ENCODE assay signal across 12 cellular contexts in genomic region chr20:45944965-45945677, GRCh38. TPM values are rescaled to one million over a fixed set of nuclear protein-coding genes. Genes with fewer than 3 reads are reported as not detected.
DNase-seq lines count a peak whose midpoint lies in the region; ATAC-seq, FAIRE-seq and TF ChIP-seq lines count a peak whose summit lies in the region.
"Had no signal": no experiment of that assay in that cellular context is flagged by ENCODE, and none has a peak within 500 bp of the region (broad histone marks: within the 10 kb centered on the region; RNA-seq: fewer than 3 reads in every experiment).

No MANE protein-coding gene starts in this region.

- FAIRE-seq in bronchial epithelial cell (lab: Jason Lieb, UNC) (no peak), HTR-8/SVneo (lab: Jason Lieb, UNC) (no peak)

- H3K9me3 ChIP-seq in psoas muscle, result no peaks in the 10 kb centered on the region
- H3K9me3 ChIP-seq: esophagus muscularis mucosa, MG63, uterus had no signal

- H3K4me1 ChIP-seq in psoas muscle, result peaks cover 27% of the 10 kb centered on the region
- H3K4me1 ChIP-seq: uterus had no signal

- no peak for ATAC-seq in psoas muscle
- no peak for ATAC-seq in HG02588 (IDR thresholded peaks at IDR 0.05; ENCODE audit: unreplicated experiment)

- H3K27me3 ChIP-seq in bronchial epithelial cell (ENCODE audit: control insufficient read depth, insufficient read depth, low read length) (no peaks in the 10 kb centered on the region), psoas muscle (ENCODE audit: insufficient read depth in 3 of 3, low read length in 2 of 3) (no peaks in the 10 kb centered on the region)
- H3K27me3 ChIP-seq: esophagus muscularis mucosa, MG63, uterus had no signal

- WGBS in psoas muscle, 3 donors, result 84 to 89% (median 84%) methylated on average over 19 of the region's 19 CpGs

- H3K36me3 ChIP-seq in bronchial epithelial cell (ENCODE audit: control insufficient read depth, insufficient read depth, low read length), result peaks cover 44% of the 10 kb centered on the region
- H3K36me3 ChIP-seq in psoas muscle (ENCODE audit: insufficient read depth in 1 of 2, low read depth in 1 of 2), result peaks cover 13 to 100% of the 10 kb centered on the region in 2 donors
- H3K36me3 ChIP-seq: uterus had no signal

- CTCF ChIA-PET in RWPE1 (lab: Yijun Ruan, JAX), result interaction anchor here (0.6 to 2.1 kb wide), 9 partner anchors 8 to 389 kb away, joined by 3 to 9 read pairs (median 3); partner anchors contain the start of gene MMP9

- no peak for DNase-seq in RWPE1 (ENCODE audit: low spot score)
- DNase-seq in bronchial epithelial cell (ENCODE audit: low read depth), result no peak
- DNase-seq in psoas muscle, result no peak
- no peak for DNase-seq in HTR-8/SVneo (ENCODE audit: insufficient read length, low spot score)
- DNase-seq: activated CD8-positive, alpha-beta memory T cell treated with anti-CD3 and anti-CD28 coated beads for 24 hours; aorta; DMS53; NCI-H2171; uterus had no signal

- H3K27ac ChIP-seq in RWPE1 (peak overlapping the region; percentile 86), psoas muscle (peak overlapping the region; percentile 77)

- intact Hi-C loops in psoas muscle (cut with DNase I), result loop anchor here in 1 of 2 donors (5.0 kb wide), 1 partner anchor 123 kb away; no protein-coding TSS in a partner anchor

- POLR2A ChIA-PET in RWPE1 (lab: Yijun Ruan, JAX; ENCODE audit: low non-redundant PET), result interaction anchor here (2.3 to 5.6 kb wide), 2 partner anchors 11 kb away, joined by 17 to 35 read pairs; partner anchors contain the start of gene PCIF1

- TF ChIP-seq CTCF in RWPE1 (conservative IDR thresholded peaks at IDR 0.05; ENCODE audit: low read depth) (no peak), bronchial epithelial cell (IDR thresholded peaks at IDR 0.05; ENCODE audit: insufficient read depth, low read length, severe bottlenecking) (peak; percentile 20), psoas muscle (IDR thresholded peaks at IDR 0.05) (no peak)

- no peak overlapping the region for H3K4me3 ChIP-seq in bronchial epithelial cell (ENCODE audit: low read depth, low read length)
- H3K4me3 ChIP-seq in psoas muscle, result peak overlapping the region; percentile 1
- H3K4me3 ChIP-seq: esophagus muscularis mucosa, MG63, uterus had no signal

RNA-seq across cellular contexts. Expression of gene PCIF1, which starts 10.6 kb away (rescaled TPM):
- total RNA-seq in bronchial epithelial cell (4.6 and 6.3 TPM in 2 replicates), psoas muscle (10 to 100 TPM; 24.7 to 46.7 (median 32.0) TPM)
- polyA plus RNA-seq in psoas muscle, result 10 to 100 TPM; 26.0 to 41.3 (median 29.7) TPM

RNA-seq across cellular contexts. Expression of gene ZNF335, which starts 26.9 kb away (rescaled TPM):
- total RNA-seq in bronchial epithelial cell, result 10.3 and 11.8 TPM in 2 replicates
- total RNA-seq in psoas muscle, result 10 to 100 TPM; 10.2 to 11.5 (median 10.9) TPM
- 1 to 10 TPM; 6.9 to 9.0 (median 7.2) TPM for polyA plus RNA-seq in psoas muscle

RNA-seq across cellular contexts. Expression of gene PLTP, which starts 33.2 kb away (rescaled TPM):
- total RNA-seq in bronchial epithelial cell (26.9 and 37.4 TPM in 2 replicates), psoas muscle (10 to 100 TPM; 19.0 to 38.0 (median 33.9) TPM)
- 10 to 100 TPM in 2 of 3 donors, 1 to 10 TPM in 1; 7.9 to 14.4 (median 13.1) TPM for polyA plus RNA-seq in psoas muscle

RNA-seq across cellular contexts. Expression of gene CTSA, which starts 54.0 kb away (rescaled TPM):
- total RNA-seq in bronchial epithelial cell (16.8 and 21.0 TPM in 2 replicates), psoas muscle (10 to 100 TPM; 43.0 to 55.4 (median 47.3) TPM)
- polyA plus RNA-seq in psoas muscle, result 10 to 100 TPM; 41.3 to 59.8 (median 51.8) TPM

RNA-seq across cellular contexts. Expression of gene NEURL2, which starts 54.1 kb away (rescaled TPM):
- total RNA-seq in bronchial epithelial cell (1.8 and 2.6 TPM in 2 replicates), psoas muscle (10 to 100 TPM in 1 of 4 donors, 1 to 10 TPM in 3; 5.3 to 11.8 (median 8.2) TPM)
- 1 to 10 TPM; 4.3 to 8.0 (median 7.2) TPM for polyA plus RNA-seq in psoas muscle
